In genomic region chr9:114407889-114408288, GRCh38 we compare ENCODE assay signal across 1 cellular context.
TF ChIP-seq lines count a peak whose summit lies in the region.

No MANE protein-coding gene starts in this region.

TF ChIP-seq in K562, 482 proteins besides CTCF, POLR2A, EP300 and RAD21:
- TF ChIP-seq ZNF79 (CRISPR knock-in tag; IDR thresholded peaks at IDR 0.05; ENCODE audit: low read depth), result no peak
- TF ChIP-seq SPI1 (IDR thresholded peaks at IDR 0.05; ENCODE audit: borderline replicate concordance, low read depth, low read length), result peak; percentile 46; the same call in 1 of the 2 replicates
